8 cellular contexts compared by ENCODE assay signal in genomic region chr22:17842386-17842785, GRCh38.
A peak's percentile ranks its signal among the peaks of the same experiment; 100 is the strongest.
DNase-seq lines count a peak whose midpoint lies in the region; TF ChIP-seq lines count a peak whose summit lies in the region.

No MANE protein-coding gene starts in this region.

- peak overlapping the region; percentile 17 to 27 (median 24) for H3K4me3 ChIP-seq in esophagus muscularis mucosa

- intact Hi-C loops in esophagus muscularis mucosa (cut with DNase I): no loop called here

- H3K36me3 ChIP-seq in esophagus muscularis mucosa: peaks cover 21 to 43% (median 34%) of the 10 kb centered on the region in 4 donors

- peak; percentile 53 for DNase-seq in GM20000 (ENCODE audit: low spot score)
- peak; percentile 10 for DNase-seq in activated CD4-positive, alpha-beta T cell treated with anti-CD3 and anti-CD28 coated beads, Interleukin-2, amount 50 U/mL, for 1 hour
- DNase-seq in esophagus muscularis mucosa (ENCODE audit: extremely low spot score): no peak
- DNase-seq in stimulated activated CD4-positive, alpha-beta T cell treated with anti-CD3 and anti-CD28 coated beads, Interleukin-4, amount 100 ng/mL, for 24 hours: peak; percentile 31
- no peak for DNase-seq in DMS79 (lab: John Stamatoyannopoulos, UW)
- no peak for DNase-seq in nucleus accumbens (lab: John Stamatoyannopoulos, UW)
- DNase-seq in HUDEP-2 (lab: John Stamatoyannopoulos, UW; ENCODE audit: unreplicated experiment in 76 of 76): no peak
- no peak for DNase-seq in NCI-H345 (lab: John Stamatoyannopoulos, UW)

- WGBS in esophagus muscularis mucosa: 86% methylated on average over 16 of the region's 20 CpGs

- peaks cover 0 to 3% (median 0%) of the 10 kb centered on the region in 4 donors for H3K9me3 ChIP-seq in esophagus muscularis mucosa

- peak overlapping the region; percentile 91 to 93 (median 92) for H3K27ac ChIP-seq in esophagus muscularis mucosa (replicated peaks in 1 of 4)

- no peak for TF ChIP-seq EP300 in esophagus muscularis mucosa (IDR thresholded peaks at IDR 0.05)

- no peak for TF ChIP-seq POLR2A in esophagus muscularis mucosa (IDR thresholded peaks at IDR 0.05; ENCODE audit: low read depth)

- H3K27me3 ChIP-seq in esophagus muscularis mucosa: no peaks in the 10 kb centered on the region

- no peak for TF ChIP-seq CTCF in GM20000 (IDR thresholded peaks at IDR 0.05; ENCODE audit: extremely low read depth, missing control alignments)
- TF ChIP-seq CTCF in esophagus muscularis mucosa (IDR thresholded peaks at IDR 0.05): no peak

- H3K4me1 ChIP-seq in esophagus muscularis mucosa: peaks cover 52 to 74% (median 68%) of the 10 kb centered on the region in 4 donors

Comparison
In these comparisons a context has a peak if more than half of its experiments do, and no peak if none do; other contexts are left out.
1. DNase-seq: peak in GM20000 (single experiment), activated CD4-positive, alpha-beta T cell treated with anti-CD3 and anti-CD28 coated beads, Interleukin-2, amount 50 U/mL, for 1 hour (single experiment) and stimulated activated CD4-positive, alpha-beta T cell treated with anti-CD3 and anti-CD28 coated beads, Interleukin-4, amount 100 ng/mL, for 24 hours (single experiment); none in esophagus muscularis mucosa (single experiment), DMS79 (single experiment), nucleus accumbens (0 of 56), HUDEP-2 (0 of 76) and NCI-H345 (single experiment).